8 cellular contexts compared by ENCODE assay signal in genomic region chrX:130082244-130083106, GRCh38. TPM values are rescaled to one million over a fixed set of nuclear protein-coding genes. Genes with fewer than 3 reads are reported as not detected.
DNase-seq lines count a peak whose midpoint lies in the region; ATAC-seq and TF ChIP-seq lines count a peak whose summit lies in the region.

No MANE protein-coding gene starts in this region.

- peak overlapping the region in 1 of 2 donors; percentile 64 for H3K27ac ChIP-seq in ovary
- no peak overlapping the region for H3K27ac ChIP-seq in aorta (ENCODE audit: low read depth in 1 of 2, low read length in 2 of 2)

- TF ChIP-seq EP300 in ovary (IDR thresholded peaks at IDR 0.05), result no peak

- H3K27me3 Mint-ChIP-seq in endothelial cell (ENCODE audit: unreplicated experiment), result peaks cover 2% of the 10 kb centered on the region

- H3K36me3 ChIP-seq in ovary, result no peaks in the 10 kb centered on the region
- no peaks in the 10 kb centered on the region for H3K36me3 ChIP-seq in aorta (ENCODE audit: control insufficient read depth in 1 of 2, insufficient read depth in 2 of 2, low read length in 1 of 2)

- ATAC-seq in GM18907 (IDR thresholded peaks at IDR 0.05; ENCODE audit: unreplicated experiment) (peak; percentile 65), HG03066 (IDR thresholded peaks at IDR 0.05; ENCODE audit: low read depth, unreplicated experiment) (peak; percentile 43), aorta (ENCODE audit: low FRiP score) (peak; percentile 66)

- no peak overlapping the region for H3K4me3 ChIP-seq in cardiac fibroblast (replicated peaks in 1 of 2; ENCODE audit: low read depth in 2 of 2, low read length in 2 of 2)
- no peak overlapping the region for H3K4me3 ChIP-seq in ovary
- no peak overlapping the region for H3K4me3 ChIP-seq in aorta (ENCODE audit: low read length in 2 of 2)

- TF ChIP-seq CTCF in cardiac fibroblast (IDR thresholded peaks at IDR 0.05; ENCODE audit: low read depth, low read length), result peak; percentile 9
- no peak for TF ChIP-seq CTCF in ovary (IDR thresholded peaks at IDR 0.05)
- TF ChIP-seq CTCF in endothelial cell (IDR thresholded peaks at IDR 0.05; ENCODE audit: unreplicated experiment), result no peak

- H3K27ac Mint-ChIP-seq in endothelial cell (ENCODE audit: unreplicated experiment), result no peak overlapping the region

- TF ChIP-seq POLR2A in ovary (IDR thresholded peaks at IDR 0.05), result no peak

- H3K27me3 ChIP-seq in ovary, result no peaks in the 10 kb centered on the region
- no peaks in the 10 kb centered on the region for H3K27me3 ChIP-seq in aorta (ENCODE audit: control insufficient read depth in 1 of 2, insufficient read depth in 2 of 2, low read length in 1 of 2)

- peaks cover 8% of the 10 kb centered on the region for H3K36me3 Mint-ChIP-seq in endothelial cell (ENCODE audit: low read depth, unreplicated experiment)

- no peak overlapping the region for H3K4me3 Mint-ChIP-seq in endothelial cell (ENCODE audit: unreplicated experiment)

- DNase-seq in T-helper 9 cell, result peak; percentile 46
- DNase-seq in cardiac fibroblast (ENCODE audit: low read depth in 2 of 2), result peak in 1 of 2 donors; percentile 25
- DNase-seq in ovary, result peak in 3 of 5 donors; percentile 37 to 58 (median 50)
- peak; percentile 69 to 82 for DNase-seq in aorta
- no peak for DNase-seq in NCI-H1930 (lab: John Stamatoyannopoulos, UW)
- DNase-seq in endothelial cell (ENCODE audit: low spot score), result no peak

- H3K9me3 ChIP-seq in ovary, result no peaks in the 10 kb centered on the region
- no peaks in the 10 kb centered on the region for H3K9me3 ChIP-seq in aorta (ENCODE audit: control insufficient read depth, low read length)

- WGBS in ovary, 3 donors, result 34 to 42% (median 39%) methylated on average over 28 of the region's 28 CpGs
- 71 to 78% methylated on average over 28 of the region's 28 CpGs for WGBS in aorta, 2 donors

- H3K4me1 ChIP-seq in ovary (ENCODE audit: insufficient read depth) (peaks cover 6% of the 10 kb centered on the region), aorta (ENCODE audit: control insufficient read depth in 1 of 2, insufficient read depth in 2 of 2, low read length in 2 of 2) (no peaks in the 10 kb centered on the region)

- intact Hi-C loops in ovary (cut with DNase I) (loop anchor here (5.0 to 10.0 kb wide), 3 partner anchors 90 to 110 kb away; partner anchors contain the start of gene RAB33A (in 3 of the 4)), aorta (cut with DNase I) (no loop called here)

- H3K4me1 Mint-ChIP-seq in endothelial cell (ENCODE audit: unreplicated experiment), result peaks cover 21% of the 10 kb centered on the region

- no peaks in the 10 kb centered on the region for H3K9me3 Mint-ChIP-seq in endothelial cell (ENCODE audit: unreplicated experiment)

RNA-seq across cellular contexts. Expression of gene ELF4, which starts 27.8 kb away (rescaled TPM):
- total RNA-seq in ovary, result 10 to 100 TPM in 6 of 7 donors, 1 to 10 TPM in 1; 9.3 to 24.2 (median 20.2) TPM
- polyA plus RNA-seq in ovary, result 10 to 100 TPM; 13.0 to 25.6 TPM
- total RNA-seq in aorta, result 10 to 100 TPM; 14.5 to 20.8 TPM
- polyA plus RNA-seq in aorta, result 1 to 10 TPM; 3.6 to 4.5 TPM
- 23.6 TPM for total RNA-seq in endothelial cell (ENCODE audit: unreplicated experiment)

Comparison
In these comparisons a context has a peak if more than half of its experiments do, and no peak if none do; other contexts are left out.
1. DNase-seq: peak in T-helper 9 cell (single experiment), ovary (3 of 5) and aorta (2 of 2); none in NCI-H1930 (0 of 2) and endothelial cell (single experiment).
2. intact Hi-C loops: an anchor here in ovary (5.0 to 10.0 kb wide); none called in aorta.
3. Peak in every context shown above with its lines, with median percentiles within 50 percentile points of each other: ATAC-seq.